ENCODE assay signal across 7 cellular contexts in the genomic region with DNA sequence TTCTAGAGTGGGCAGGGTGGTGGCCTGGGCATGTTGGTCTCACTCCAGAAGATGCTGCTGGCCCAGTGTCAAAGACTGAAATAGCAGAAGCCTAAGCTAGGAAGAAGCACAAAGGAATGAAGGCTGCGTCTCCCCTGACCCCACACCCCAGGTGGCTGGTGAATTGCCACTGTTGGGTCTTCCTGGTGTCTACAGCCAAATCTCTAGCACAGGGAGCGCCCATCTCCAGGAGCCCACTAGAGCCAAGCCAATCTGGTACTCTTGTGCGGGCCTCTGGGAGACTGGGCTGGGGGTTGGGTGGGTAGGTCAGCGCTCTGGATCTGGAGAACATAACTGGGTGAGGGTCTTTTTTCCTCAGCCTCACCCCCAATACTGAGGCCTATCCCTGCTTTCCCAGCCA. TPM values are rescaled to one million over a fixed set of nuclear protein-coding genes. Genes with fewer than 3 reads are reported as not detected.
DNase-seq lines count a peak whose midpoint lies in the region; ATAC-seq and TF ChIP-seq lines count a peak whose summit lies in the region.

No MANE protein-coding gene starts in this region.

- no peak for DNase-seq in HFFc6
- DNase-seq in activated T-helper 1 cell treated with anti-CD3 and anti-CD28 coated beads, Interleukin-12 subunit alpha, Interleukin-12 subunit beta, Interleukin-2, Interleukin-4 antibody, amounts not matched to agents 30 ng/mL and 10 ng/mL and 1 ng/mL, durations not matched to agents 14 hours and 24 hours and 36 hours (ENCODE audit: low spot score) = no peak
- no peak for DNase-seq in stimulated activated naive CD8-positive, alpha-beta T cell treated with anti-CD3 and anti-CD28 coated beads, Interleukin-15, amount 100 ng/mL, for 72 hours
- no peak for DNase-seq in NCI-H1092 (lab: John Stamatoyannopoulos, UW)

- peak overlapping the region; percentile 53 for H3K27ac Mint-ChIP-seq in HFFc6
- H3K27ac Mint-ChIP-seq in activated T-helper 1 cell treated with anti-CD3 and anti-CD28 coated beads, Interleukin-12 subunit alpha, Interleukin-12 subunit beta, Interleukin-2, Interleukin-4 antibody, amounts not matched to agents 30 ng/mL and 10 ng/mL and 1 ng/mL, durations not matched to agents 14 hours and 24 hours and 36 hours = peak overlapping the region; percentile 72
- H3K27ac Mint-ChIP-seq in stimulated activated naive CD8-positive, alpha-beta T cell treated with anti-CD3 and anti-CD28 coated beads, Interleukin-15, amount 100 ng/mL, for 72 hours = peak overlapping the region; percentile 76 to 95

- H3K27ac ChIP-seq in iPS-20b (ENCODE audit: low read length) = no peak overlapping the region

- peaks cover 7% of the 10 kb centered on the region; the same call in 1 of the 2 replicates for H3K36me3 Mint-ChIP-seq in HFFc6 (ENCODE audit: low read depth)
- peaks cover 27% of the 10 kb centered on the region for H3K36me3 Mint-ChIP-seq in activated T-helper 1 cell treated with anti-CD3 and anti-CD28 coated beads, Interleukin-12 subunit alpha, Interleukin-12 subunit beta, Interleukin-2, Interleukin-4 antibody, amounts not matched to agents 30 ng/mL and 10 ng/mL and 1 ng/mL, durations not matched to agents 14 hours and 24 hours and 36 hours (ENCODE audit: low read depth)

- peak overlapping the region; percentile 94 for H3K4me3 Mint-ChIP-seq in HFFc6
- H3K4me3 Mint-ChIP-seq in activated T-helper 1 cell treated with anti-CD3 and anti-CD28 coated beads, Interleukin-12 subunit alpha, Interleukin-12 subunit beta, Interleukin-2, Interleukin-4 antibody, amounts not matched to agents 30 ng/mL and 10 ng/mL and 1 ng/mL, durations not matched to agents 14 hours and 24 hours and 36 hours = peak overlapping the region; percentile 93
- peak overlapping the region; percentile 87 for H3K4me3 Mint-ChIP-seq in stimulated activated naive CD8-positive, alpha-beta T cell treated with anti-CD3 and anti-CD28 coated beads, Interleukin-15, amount 100 ng/mL, for 72 hours

- no peaks in the 10 kb centered on the region for H3K27me3 ChIP-seq in iPS-20b (ENCODE audit: insufficient read depth, low read length)

- H3K9me3 Mint-ChIP-seq in HFFc6 = no peaks in the 10 kb centered on the region
- no peaks in the 10 kb centered on the region for H3K9me3 Mint-ChIP-seq in activated T-helper 1 cell treated with anti-CD3 and anti-CD28 coated beads, Interleukin-12 subunit alpha, Interleukin-12 subunit beta, Interleukin-2, Interleukin-4 antibody, amounts not matched to agents 30 ng/mL and 10 ng/mL and 1 ng/mL, durations not matched to agents 14 hours and 24 hours and 36 hours
- no peaks in the 10 kb centered on the region for H3K9me3 Mint-ChIP-seq in stimulated activated naive CD8-positive, alpha-beta T cell treated with anti-CD3 and anti-CD28 coated beads, Interleukin-15, amount 100 ng/mL, for 72 hours

- H3K4me1 Mint-ChIP-seq in HFFc6 (ENCODE audit: low read depth) = peaks cover 14% of the 10 kb centered on the region
- H3K4me1 Mint-ChIP-seq in activated T-helper 1 cell treated with anti-CD3 and anti-CD28 coated beads, Interleukin-12 subunit alpha, Interleukin-12 subunit beta, Interleukin-2, Interleukin-4 antibody, amounts not matched to agents 30 ng/mL and 10 ng/mL and 1 ng/mL, durations not matched to agents 14 hours and 24 hours and 36 hours (ENCODE audit: low read depth) = peaks cover 25% of the 10 kb centered on the region
- peaks cover 60% of the 10 kb centered on the region for H3K4me1 Mint-ChIP-seq in stimulated activated naive CD8-positive, alpha-beta T cell treated with anti-CD3 and anti-CD28 coated beads, Interleukin-15, amount 100 ng/mL, for 72 hours

- no peaks in the 10 kb centered on the region for H3K9me3 ChIP-seq in iPS-20b (ENCODE audit: insufficient read depth, low read depth, low read length)

- no peak for TF ChIP-seq CTCF in HFFc6 (IDR thresholded peaks at IDR 0.05)

- peaks cover 7% of the 10 kb centered on the region; the same call in 1 of the 2 replicates for H3K4me1 ChIP-seq in iPS-20b (ENCODE audit: insufficient read depth, low read length)

- intact Hi-C loops in activated T-helper 1 cell treated with anti-CD3 and anti-CD28 coated beads, Interleukin-12 subunit alpha, Interleukin-12 subunit beta, Interleukin-2, Interleukin-4 antibody, amounts not matched to agents 30 ng/mL and 10 ng/mL and 1 ng/mL, durations not matched to agents 14 hours and 24 hours and 36 hours (cut with micrococcal nuclease) = no loop called here

- peaks cover 2% of the 10 kb centered on the region for H3K27me3 Mint-ChIP-seq in HFFc6 (ENCODE audit: insufficient read depth)
- no peaks in the 10 kb centered on the region for H3K27me3 Mint-ChIP-seq in activated T-helper 1 cell treated with anti-CD3 and anti-CD28 coated beads, Interleukin-12 subunit alpha, Interleukin-12 subunit beta, Interleukin-2, Interleukin-4 antibody, amounts not matched to agents 30 ng/mL and 10 ng/mL and 1 ng/mL, durations not matched to agents 14 hours and 24 hours and 36 hours (ENCODE audit: insufficient read depth)
- no peaks in the 10 kb centered on the region for H3K27me3 Mint-ChIP-seq in stimulated activated naive CD8-positive, alpha-beta T cell treated with anti-CD3 and anti-CD28 coated beads, Interleukin-15, amount 100 ng/mL, for 72 hours

- H3K9ac ChIP-seq in iPS-20b (ENCODE audit: low read depth, low read length) = peak overlapping the region; percentile 87

- peaks cover 45% of the 10 kb centered on the region for H3K36me3 ChIP-seq in iPS-20b (ENCODE audit: insufficient read depth, low read depth, low read length)

- no peak for ATAC-seq in stimulated activated naive CD8-positive, alpha-beta T cell treated with anti-CD3 and anti-CD28 coated beads, Interleukin-15, amount 100 ng/mL, for 72 hours
- no peak for ATAC-seq in HG02870 (IDR thresholded peaks at IDR 0.05; ENCODE audit: unreplicated experiment)
- ATAC-seq in HG02884 (IDR thresholded peaks at IDR 0.05; ENCODE audit: unreplicated experiment) = no peak

- H3K4me3 ChIP-seq in iPS-20b (ENCODE audit: low read length) = peak overlapping the region; percentile 90

RNA-seq across cellular contexts. Expression of a gene that starts 0.9 kb away (rescaled TPM):
- 10 to 100 TPM; 23.9 to 34.2 (median 26.8) TPM for total RNA-seq in HFFc6 (2021; fragmentation: NEBNext Ultra II Directional; extraction: Animal tissue kit (Norgen Biotek cat#: 25700))
- total RNA-seq in activated T-helper 1 cell treated with anti-CD3 and anti-CD28 coated beads, Interleukin-12 subunit alpha, Interleukin-12 subunit beta, Interleukin-2, Interleukin-4 antibody, amounts not matched to agents 30 ng/mL and 10 ng/mL and 1 ng/mL, durations not matched to agents 14 hours and 24 hours and 36 hours = 27.9 and 29.9 TPM in 2 replicates

RNA-seq across cellular contexts. Expression of a gene that starts 4.6 kb away (rescaled TPM):
- 10 to 100 TPM; 39.4 to 54.9 (median 47.6) TPM for total RNA-seq in HFFc6 (2021; fragmentation: NEBNext Ultra II Directional; extraction: Animal tissue kit (Norgen Biotek cat#: 25700))
- 15.5 and 16.1 TPM in 2 replicates for total RNA-seq in activated T-helper 1 cell treated with anti-CD3 and anti-CD28 coated beads, Interleukin-12 subunit alpha, Interleukin-12 subunit beta, Interleukin-2, Interleukin-4 antibody, amounts not matched to agents 30 ng/mL and 10 ng/mL and 1 ng/mL, durations not matched to agents 14 hours and 24 hours and 36 hours

RNA-seq across cellular contexts. Expression of a gene that starts 13.5 kb away (rescaled TPM):
- total RNA-seq in HFFc6 (2021; fragmentation: NEBNext Ultra II Directional; extraction: Animal tissue kit (Norgen Biotek cat#: 25700)) = 10 to 100 TPM; 30.9 to 37.0 (median 34.1) TPM
- total RNA-seq in activated T-helper 1 cell treated with anti-CD3 and anti-CD28 coated beads, Interleukin-12 subunit alpha, Interleukin-12 subunit beta, Interleukin-2, Interleukin-4 antibody, amounts not matched to agents 30 ng/mL and 10 ng/mL and 1 ng/mL, durations not matched to agents 14 hours and 24 hours and 36 hours = 57.6 and 60.3 TPM in 2 replicates

RNA-seq across cellular contexts. Expression of a gene that starts 18.4 kb away (rescaled TPM):
- 1 to 10 TPM in 2 of 6 experiments, under 1 TPM in 3, not detected in 1; 0.78 to 1.3 (median 0.83) TPM for total RNA-seq in HFFc6 (2021; fragmentation: NEBNext Ultra II Directional; extraction: Animal tissue kit (Norgen Biotek cat#: 25700))
- total RNA-seq in activated T-helper 1 cell treated with anti-CD3 and anti-CD28 coated beads, Interleukin-12 subunit alpha, Interleukin-12 subunit beta, Interleukin-2, Interleukin-4 antibody, amounts not matched to agents 30 ng/mL and 10 ng/mL and 1 ng/mL, durations not matched to agents 14 hours and 24 hours and 36 hours = 1.5 and 1.7 TPM in 2 replicates

RNA-seq across cellular contexts. Expression of a gene that starts 23.4 kb away (rescaled TPM):
- 10 to 100 TPM; 12.3 to 18.7 (median 17.4) TPM for total RNA-seq in HFFc6 (2021; fragmentation: NEBNext Ultra II Directional; extraction: Animal tissue kit (Norgen Biotek cat#: 25700))
- total RNA-seq in activated T-helper 1 cell treated with anti-CD3 and anti-CD28 coated beads, Interleukin-12 subunit alpha, Interleukin-12 subunit beta, Interleukin-2, Interleukin-4 antibody, amounts not matched to agents 30 ng/mL and 10 ng/mL and 1 ng/mL, durations not matched to agents 14 hours and 24 hours and 36 hours = 43.7 and 46.6 TPM in 2 replicates
